In genomic region chr14:36502558-36503508, GRCh38 we compare ENCODE assay signal across 1 cellular context.
TF ChIP-seq lines count a peak whose summit lies in the region.

No MANE protein-coding gene starts in this region.

TF ChIP-seq in liver, 16 proteins besides CTCF, POLR2A, EP300 and RAD21 (continued from another document):
- no peak for TF ChIP-seq NR2F2 (IDR thresholded peaks at IDR 0.05)
- no peak for TF ChIP-seq REST (IDR thresholded peaks at IDR 0.05)
- peak; percentile 66 for TF ChIP-seq FOXA1 (IDR thresholded peaks at IDR 0.05)
- TF ChIP-seq GABPA (IDR thresholded peaks at IDR 0.05 in 1 of 2, conservative IDR thresholded peaks at IDR 0.05 in 1 of 2): no peak
- no peak for TF ChIP-seq HNF4G (IDR thresholded peaks at IDR 0.05)
- peak; percentile 87 for TF ChIP-seq FOXA2 (IDR thresholded peaks at IDR 0.05)
- peak in 1 of 2 donors; percentile 35 for TF ChIP-seq RXRA (IDR thresholded peaks at IDR 0.05)
- peak; percentile 60 for TF ChIP-seq YY1 (IDR thresholded peaks at IDR 0.05)
